Comparison of ENCODE assay signal across 30 cellular contexts in the genomic region with DNA sequence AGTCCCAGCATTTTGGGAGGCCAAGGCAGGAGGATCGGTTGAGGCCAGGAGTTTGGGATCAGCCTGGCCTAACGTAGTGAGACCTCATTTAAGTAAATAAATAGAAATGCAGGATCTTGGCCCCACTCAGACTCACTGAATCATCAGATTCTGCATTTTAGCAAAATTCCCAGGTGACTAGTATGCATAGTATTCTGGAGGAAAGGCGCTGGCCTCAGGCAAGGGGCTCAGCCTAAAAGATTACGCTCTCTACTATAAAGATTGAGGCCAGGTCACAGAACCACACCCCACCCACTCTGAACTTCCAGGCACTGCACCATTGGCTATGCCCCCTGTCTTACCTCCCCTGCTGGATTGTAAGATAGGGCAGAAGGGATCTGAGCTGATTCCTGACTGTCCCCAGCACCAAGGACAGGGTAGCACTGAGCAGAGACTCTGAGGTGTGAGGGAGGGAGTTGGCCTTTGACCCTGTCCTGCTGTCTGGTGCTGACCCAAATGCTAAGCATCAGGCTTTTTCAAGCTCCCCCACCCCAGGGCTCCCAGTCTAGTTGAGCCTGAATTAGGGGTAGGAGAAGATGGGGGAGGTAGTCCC. TPM values are rescaled to one million over a fixed set of nuclear protein-coding genes. Genes with fewer than 3 reads are reported as not detected.
DNase-seq lines count a peak whose midpoint lies in the region; ATAC-seq, FAIRE-seq and TF ChIP-seq lines count a peak whose summit lies in the region.
"Had no signal": no experiment of that assay in that cellular context is flagged by ENCODE, and none has a peak within 500 bp of the region (broad histone marks: within the 10 kb centered on the region; RNA-seq: fewer than 3 reads in every experiment).

No MANE protein-coding gene starts in this region.

- no peak overlapping the region for H2AK5ac ChIP-seq in IMR-90 (ENCODE audit: low read depth, low read length)
- no peak overlapping the region for H2AK5ac ChIP-seq in trophoblast cell (ENCODE audit: low read length)

- H2BK20ac ChIP-seq in IMR-90 (ENCODE audit: low read depth, low read length), result no peak overlapping the region

- H4K8ac ChIP-seq in IMR-90 (ENCODE audit: low read depth in 2 of 2, low read length in 2 of 2) (no peak overlapping the region), trophoblast cell (ENCODE audit: low read depth, low read length) (no peak overlapping the region)

- no peak overlapping the region for H3K56ac ChIP-seq in IMR-90 (ENCODE audit: extremely low read depth, insufficient read depth, low read length)

- H3K4me1 Mint-ChIP-seq in activated CD4-positive, alpha-beta T cell treated with anti-CD3 and anti-CD28 coated beads for 36 hours, result peaks cover 5% of the 10 kb centered on the region

- H3K9me3 ChIP-seq in IMR-90 (ENCODE audit: control insufficient read depth, insufficient read depth, low read length) (no peaks in the 10 kb centered on the region), K562 (replicated peaks; ENCODE audit: control insufficient read depth, insufficient read depth, low read depth, low read length) (no peaks in the 10 kb centered on the region), trophoblast cell (ENCODE audit: insufficient read depth, low read depth, low read length) (peaks cover 3% of the 10 kb centered on the region)
- H3K9me3 ChIP-seq: SJSA1 had no signal

- peaks cover 2% of the 10 kb centered on the region; the same call in 1 of the 2 replicates for H4K20me1 ChIP-seq in IMR-90 (ENCODE audit: insufficient read depth, low read length)
- 0 out of 2 replicates have a peak, but pooled peaks cover 4% of the 10 kb centered on the region for H4K20me1 ChIP-seq in K562 (replicated peaks; ENCODE audit: control insufficient read depth, insufficient read depth, low read length)

- no peak overlapping the region for H2AFZ ChIP-seq in IMR-90 (replicated peaks; ENCODE audit: low read length, poor library complexity)
- no peak overlapping the region for H2AFZ ChIP-seq in K562 (ENCODE audit: low read depth, low read length)
- H2AFZ ChIP-seq in trophoblast cell (ENCODE audit: insufficient read depth, low read length, poor library complexity), result no peak overlapping the region

- no peak for TF ChIP-seq EP300 in K562 (IDR thresholded peaks at IDR 0.05; ENCODE audit: low read length)

- in situ Hi-C loops in IMR-90 (cut with MboI; ENCODE audit: low sequenced_read_pairs) (no loop called here), K562 (cut with MboI) (no loop called here)

- H3K18ac ChIP-seq in IMR-90 (ENCODE audit: low read depth, low read length) (no peak overlapping the region), trophoblast cell (ENCODE audit: low read length) (no peak overlapping the region)

- H3K4me3 Mint-ChIP-seq in activated CD4-positive, alpha-beta T cell treated with anti-CD3 and anti-CD28 coated beads for 36 hours, result no peak overlapping the region
- H3K4me3 Mint-ChIP-seq: HFFc6 had no signal

- H3K9me1 ChIP-seq in IMR-90 (ENCODE audit: insufficient read depth, low read length) (no peaks in the 10 kb centered on the region), K562 (ENCODE audit: control insufficient read depth, insufficient read depth, low read length) (no peaks in the 10 kb centered on the region)

- H3K9ac ChIP-seq in IMR-90 (ENCODE audit: low read depth, low read length), result no peak overlapping the region
- no peak overlapping the region for H3K9ac ChIP-seq in K562 (ENCODE audit: insufficient read depth in 1 of 2, low read depth in 2 of 2, low read length in 2 of 2)
- H3K9ac ChIP-seq in trophoblast cell (ENCODE audit: low read length), result no peak overlapping the region

- peaks cover 48% of the 10 kb centered on the region for H3K27me3 ChIP-seq in IMR-90 (ENCODE audit: control insufficient read depth, insufficient read depth, low read length)
- H3K27me3 ChIP-seq in K562 (ENCODE audit: control insufficient read depth in 2 of 2, insufficient read depth in 2 of 2, low read length in 2 of 2), result peaks cover 42 to 69% of the 10 kb centered on the region in 2 experiments
- peaks cover 34% of the 10 kb centered on the region for H3K27me3 ChIP-seq in trophoblast cell (ENCODE audit: insufficient read depth, low read length)
- H3K27me3 ChIP-seq: SJSA1 had no signal

- no peaks in the 10 kb centered on the region for H3K79me1 ChIP-seq in IMR-90 (ENCODE audit: low read depth in 1 of 2, low read length in 2 of 2)
- H3K79me1 ChIP-seq in trophoblast cell (ENCODE audit: low read length), result no peaks in the 10 kb centered on the region

- H3K4ac ChIP-seq in IMR-90 (ENCODE audit: low read depth, low read length), result no peak overlapping the region
- H3K4ac ChIP-seq in trophoblast cell (ENCODE audit: low read depth, low read length), result no peak overlapping the region

- dilution Hi-C loops in IMR-90 (cut with HindIII; ENCODE audit: low sequenced_read_pairs, unreplicated experiment), result no loop called here

- H3K4me3 ChIP-seq in IMR-90 (ENCODE audit: insufficient read depth, low read depth, low read length) (no peak overlapping the region), K562 (no peak overlapping the region), trophoblast cell (ENCODE audit: low read depth, low read length) (no peak overlapping the region)
- H3K4me3 ChIP-seq: SJSA1 had no signal

- H3K36me3 ChIP-seq in IMR-90 (ENCODE audit: control insufficient read depth, insufficient read depth, low read length) (no peaks in the 10 kb centered on the region), K562 (ENCODE audit: control insufficient read depth, insufficient read depth, low read length) (no peaks in the 10 kb centered on the region), trophoblast cell (ENCODE audit: control insufficient read depth in 1 of 2, insufficient read depth in 2 of 2, low read length in 2 of 2) (no peaks in the 10 kb centered on the region)

- no peaks in the 10 kb centered on the region for H3K9me3 Mint-ChIP-seq in activated CD4-positive, alpha-beta T cell treated with anti-CD3 and anti-CD28 coated beads for 36 hours (ENCODE audit: low read depth)
- H3K9me3 Mint-ChIP-seq: HFFc6 had no signal

- no peak overlapping the region for H2AK9ac ChIP-seq in IMR-90 (replicated peaks; ENCODE audit: low read depth, low read length, poor library complexity)

- H3K4me1 ChIP-seq in IMR-90 (ENCODE audit: control insufficient read depth, insufficient read depth, low read length) (no peaks in the 10 kb centered on the region), K562 (replicated peaks in 1 of 2; ENCODE audit: control insufficient read depth in 2 of 2, insufficient read depth in 2 of 2, low read length in 2 of 2) (no peaks in the 10 kb centered on the region; a peak in 1 of 5 replicates), trophoblast cell (ENCODE audit: control insufficient read depth in 1 of 2, insufficient read depth in 2 of 2, low read length in 2 of 2) (peaks cover 2 to 9% of the 10 kb centered on the region in 2 experiments)

- no peak overlapping the region for H3K27ac Mint-ChIP-seq in activated CD4-positive, alpha-beta T cell treated with anti-CD3 and anti-CD28 coated beads for 36 hours
- H3K27ac Mint-ChIP-seq: CD4-positive, alpha-beta memory T cell; H9; HFFc6 had no signal

- no peak overlapping the region for H2BK12ac ChIP-seq in trophoblast cell (ENCODE audit: low read length)

- H2BK120ac ChIP-seq in IMR-90 (ENCODE audit: low read depth, low read length), result no peak overlapping the region
- no peak overlapping the region for H2BK120ac ChIP-seq in trophoblast cell (ENCODE audit: insufficient read depth, low read length, poor library complexity)

- no peak overlapping the region for H3K27ac ChIP-seq in IMR-90 (ENCODE audit: insufficient read depth, low read length)
- H3K27ac ChIP-seq in K562 (ENCODE audit: extremely low read depth, low read depth, low read length), result no peak overlapping the region
- H3K27ac ChIP-seq in trophoblast cell (ENCODE audit: low read depth, low read length), result no peak overlapping the region
- H3K27ac ChIP-seq: SJSA1 had no signal

- H2BK5ac ChIP-seq in IMR-90 (ENCODE audit: low read depth, low read length, poor library complexity, severe bottlenecking) (no peak overlapping the region), trophoblast cell (ENCODE audit: low read depth, low read length, poor library complexity) (no peak overlapping the region)

- H3K27me3 Mint-ChIP-seq in activated CD4-positive, alpha-beta T cell treated with anti-CD3 and anti-CD28 coated beads for 36 hours, result peaks cover 40% of the 10 kb centered on the region

- CTCF ChIA-PET in IMR-90 (lab: Yijun Ruan, JAX), result interaction anchor here (1.1 to 1.3 kb wide), 2 partner anchors 30 to 307 kb away, joined by 3 to 6 read pairs; no protein-coding TSS in a partner anchor
- CTCF ChIA-PET in K562 (lab: Yijun Ruan, JAX; ENCODE audit: low intra/inter-chr PET ratio), result no interaction called here
- CTCF ChIA-PET in activated CD4-positive, alpha-beta T cell treated with anti-CD3 and anti-CD28 coated beads for 36 hours (lab: Charles Lee), result interaction anchor here (0.9 kb wide), 1 partner anchor 156 kb away, joined by 4 read pairs; no protein-coding TSS in a partner anchor

- POLR2A ChIA-PET in IMR-90 (lab: Charles Lee; ENCODE audit: unreplicated experiment) (no interaction called here), K562 (lab: Yijun Ruan, JAX) (no interaction called here)
- POLR2A ChIA-PET in activated CD4-positive, alpha-beta T cell treated with anti-CD3 and anti-CD28 coated beads for 36 hours (lab: Charles Lee), result no interaction called here

- no peak overlapping the region for H3K4me2 ChIP-seq in IMR-90 (ENCODE audit: low read depth, low read length)
- H3K4me2 ChIP-seq in K562 (ENCODE audit: insufficient read depth, low read length), result no peak overlapping the region
- H3K4me2 ChIP-seq in trophoblast cell (ENCODE audit: low read length), result no peak overlapping the region

- no peak overlapping the region for H2BK15ac ChIP-seq in IMR-90 (ENCODE audit: low read depth, low read length)

- no peak overlapping the region for H4K5ac ChIP-seq in IMR-90 (ENCODE audit: low read depth, low read length)

- no TSS peak for BruUV-seq in IMR-90 (replicated peaks; lab: Mats Ljungman, UMichigan)
- BruUV-seq in K562 (replicated peaks; lab: Mats Ljungman, UMichigan), result no TSS peak

- TF ChIP-seq CTCF in IMR-90 (conservative IDR thresholded peaks at IDR 0.05; ENCODE audit: low read depth, low read length) (no peak), K562 (IDR thresholded peaks at IDR 0.05 in 2 of 3, conservative IDR thresholded peaks at IDR 0.05 in 1 of 3; ENCODE audit: insufficient read depth in 2 of 3, low read depth in 1 of 3, low read length in 3 of 3) (no peak)

- no peak for TF ChIP-seq RAD21 in IMR-90 (IDR thresholded peaks at IDR 0.05; ENCODE audit: low read length)
- TF ChIP-seq RAD21 in K562 (CRISPR knock-in tag; conservative IDR thresholded peaks at IDR 0.05 in 1 of 2, IDR thresholded peaks at IDR 0.05 in 1 of 2), result no peak

- intact Hi-C loops in IMR-90 (cut with micrococcal nuclease) (no loop called here), K562 (cut with micrococcal nuclease) (no loop called here)
- intact Hi-C loops in activated CD4-positive, alpha-beta T cell treated with anti-CD3 and anti-CD28 coated beads for 36 hours (cut with DNase I, micrococcal nuclease), result no loop called here

- peak; percentile 41 for DNase-seq in ELR (ENCODE audit: low read depth)
- DNase-seq in IMR-90, result peak; percentile 20
- no peak for DNase-seq in K562 (ENCODE audit: extremely low read depth in 1 of 4, low spot score in 3 of 4)
- DNase-seq in trophoblast cell, result peak; percentile 71 to 76
- DNase-seq in activated gamma-delta T cell treated with Interleukin-2 at 50 U/mL for 16 hours, result no peak
- DNase-seq in activated CD4-positive, alpha-beta T cell treated with anti-CD3 and anti-CD28 coated beads for 36 hours, result no peak
- DNase-seq: C1 segment of cervical spinal cord; CD4-positive, alpha-beta memory T cell; COR-L47; DMS53; GF-D8; H9; HFFc6; Kasumi-1; NCI-H1105; NCI-H1436 treated with DMSO at 0.1 percent for 48 hours; NCI-H187 treated with DMSO at 0.1 percent for 48 hours; NCI-H446 treated with DMSO at 0.1 percent for 48 hours; NCI-H526; NCI-H82; NK-92 treated with Interleukin-12 subunit alpha and Interleukin-12 subunit beta, amount 100 ng/mL, for 24 hours; Right ventricle myocardium superior; RPMI8226; T-helper 1 cell had no signal

- no peak overlapping the region for H4K12ac ChIP-seq in trophoblast cell (ENCODE audit: low read depth, low read length)

- H3K36me3 Mint-ChIP-seq in activated CD4-positive, alpha-beta T cell treated with anti-CD3 and anti-CD28 coated beads for 36 hours (ENCODE audit: low read depth), result no peaks in the 10 kb centered on the region

- ATAC-seq in IMR-90 (ENCODE audit: low read depth) (no peak), K562 (peak; percentile 36), GM18907 (IDR thresholded peaks at IDR 0.05; ENCODE audit: unreplicated experiment) (no peak)
- ATAC-seq in activated CD4-positive, alpha-beta T cell treated with anti-CD3 and anti-CD28 coated beads for 36 hours, result no peak

- WGBS in IMR-90 (ENCODE audit: extremely low coverage in 2 of 2, insufficient read length in 1 of 2), 2 experiments, result no CpG with 5 or more reads among the region's 4 CpGs
- WGBS in K562 (ENCODE audit: insufficient coverage, low coverage, missing lambda C conversion rate), result 4% methylated on average over 4 of the region's 4 CpGs
- no CpG with 5 or more reads among the region's 4 CpGs for WGBS in trophoblast cell (ENCODE audit: extremely low coverage, insufficient coverage, insufficient read length)

- H3K14ac ChIP-seq in IMR-90 (replicated peaks; ENCODE audit: low read depth, low read length) (no peak overlapping the region), trophoblast cell (ENCODE audit: low read length) (no peak overlapping the region)

- no peak for TF ChIP-seq POLR2A in IMR-90 (IDR thresholded peaks at IDR 0.05; ENCODE audit: low read depth, low read length)
- TF ChIP-seq POLR2A in K562 (conservative IDR thresholded peaks at IDR 0.05), result no peak

- no peak overlapping the region for H3K23ac ChIP-seq in IMR-90 (ENCODE audit: low read depth, low read length)
- H3K23ac ChIP-seq in trophoblast cell (ENCODE audit: low read length), result no peak overlapping the region

- no peak overlapping the region for H4K91ac ChIP-seq in IMR-90 (ENCODE audit: insufficient read depth, low read depth, low read length)
- H4K91ac ChIP-seq in trophoblast cell (ENCODE audit: low read depth, low read length), result no peak overlapping the region

- no peak for FAIRE-seq in K562 (lab: Jason Lieb, UNC)
- FAIRE-seq: GM12892, GM19239 had no signal

- H3K79me2 ChIP-seq in K562 (ENCODE audit: control insufficient read depth, insufficient read depth, low read length), result no peaks in the 10 kb centered on the region
- H3K79me2 ChIP-seq in trophoblast cell (ENCODE audit: control insufficient read depth, insufficient read depth, low read length, poor library complexity), result no peaks in the 10 kb centered on the region

RNA-seq across cellular contexts. Expression of gene FOXE3, which starts 2.7 kb away (rescaled TPM):
- not detected in 2 replicates for total RNA-seq in IMR-90 (2012; rRNA removed)
- 0.12 TPM in 1 of 2 replicates, not detected in the other for polyA plus RNA-seq in IMR-90 (2012; rRNA removed)
- polyA plus RNA-seq in IMR-90 (2012; cell fraction: cytosol; rRNA removed), result 0.03 and 0.13 TPM in 2 replicates
- polyA plus RNA-seq in IMR-90 (2012; cell fraction: nucleus; rRNA removed; ENCODE audit: low replicate concordance), result 0.03 and 0.18 TPM in 2 replicates
- not detected in 2 replicates for total RNA-seq in K562 (2011; cell fraction: chromatin; rRNA removed; ENCODE audit: low replicate concordance)
- total RNA-seq in K562 (2011; cell fraction: nucleolus; rRNA removed), result not detected in 2 replicates
- not detected in 2 replicates for total RNA-seq in K562 (2011; cell fraction: nucleoplasm; rRNA removed)
- total RNA-seq in K562 (2014; rRNA removed), result not detected in 2 replicates
- total RNA-seq in K562 (2014; rRNA removed; fragmentation: Illumina TruSeq; extraction: Trizol), result not detected in 2 replicates
- not detected in 2 replicates for total RNA-seq in K562 (2015; rRNA removed; fragmentation: Illumina TruSeq; extraction: Trizol)
- total RNA-seq in K562 (2021), result not detected in 2 replicates
- polyA plus RNA-seq in K562 (2011; rRNA removed), result not detected in 2 replicates
- not detected in 2 replicates for polyA plus RNA-seq in K562 (2011; cell fraction: cytosol; rRNA removed)
- 0.10 TPM in 1 of 2 replicates, not detected in the other for polyA plus RNA-seq in K562 (2011; cell fraction: nucleus; rRNA removed)
- polyA plus RNA-seq in K562 (2012), result 0.04 TPM in 1 of 2 replicates, not detected in the other
- polyA plus RNA-seq in K562 (2014; fragmentation: Illumina TruSeq; extraction: Trizol), result not detected in 2 replicates
- polyA plus RNA-seq in K562 (2014; fragmentation: Nextera tagmentation; extraction: Ambion mirVana), result not detected
- polyA plus RNA-seq in K562 (2014; rRNA removed), result not detected in 2 replicates
- polyA minus RNA-seq in K562 (2011; rRNA and poly(A)+ RNA removed), result not detected in 2 replicates
- polyA minus RNA-seq in K562 (2011; cell fraction: cytosol; rRNA and poly(A)+ RNA removed), result not detected in 2 replicates
- not detected in 2 replicates for polyA minus RNA-seq in K562 (2011; cell fraction: nucleus; rRNA and poly(A)+ RNA removed)
- polyA plus RNA-seq in trophoblast cell (2013), result 5.3 and 6.7 TPM in 2 replicates
- total RNA-seq in activated CD4-positive, alpha-beta T cell treated with anti-CD3 and anti-CD28 coated beads for 36 hours, result not detected
- total RNA-seq: A673; CD4-positive, alpha-beta memory T cell; HFFc6; MCF 10A; Right ventricle myocardium superior; SJSA1 had no signal
- polyA plus RNA-seq: CD4-positive, alpha-beta memory T cell had no signal

RNA-seq across cellular contexts. Expression of gene FOXD2, which starts 19.1 kb away (rescaled TPM):
- total RNA-seq in IMR-90 (2012; rRNA removed) (under 0.01 TPM in 2 replicates), K562 (2014; rRNA removed) (1.2 TPM in 2 replicates), K562 (2014; rRNA removed; fragmentation: Illumina TruSeq; extraction: Trizol) (0.22 and 0.26 TPM in 2 replicates), K562 (2015; rRNA removed; fragmentation: Illumina TruSeq; extraction: Trizol) (0.26 and 0.33 TPM in 2 replicates), K562 (2021) (0.86 and 1.2 TPM in 2 replicates)
- polyA plus RNA-seq in IMR-90 (2012; rRNA removed) (0.03 and 0.04 TPM in 2 replicates), K562 (2011; rRNA removed) (0.15 and 0.27 TPM in 2 replicates), K562 (2014; fragmentation: Illumina TruSeq; extraction: Trizol) (0.19 and 0.22 TPM in 2 replicates), K562 (2014; fragmentation: Nextera tagmentation; extraction: Ambion mirVana) (under 1 TPM; 0.06 to 0.07 TPM), K562 (2014; rRNA removed) (0.46 and 0.53 TPM in 2 replicates)
- polyA plus RNA-seq in IMR-90 (2012; cell fraction: cytosol; rRNA removed), result 0.03 and 0.10 TPM in 2 replicates
- polyA plus RNA-seq in IMR-90 (2012; cell fraction: nucleus; rRNA removed; ENCODE audit: low replicate concordance), result 0.10 and 0.17 TPM in 2 replicates
- 0.46 and 0.93 TPM in 2 replicates for total RNA-seq in K562 (2011; cell fraction: chromatin; rRNA removed; ENCODE audit: low replicate concordance)
- 1.2 TPM in 2 replicates for total RNA-seq in K562 (2011; cell fraction: nucleolus; rRNA removed)
- 0.66 and 0.84 TPM in 2 replicates for total RNA-seq in K562 (2011; cell fraction: nucleoplasm; rRNA removed)
- polyA plus RNA-seq in K562 (2011; cell fraction: cytosol; rRNA removed), result 0.19 and 0.52 TPM in 2 replicates
- 0.79 and 1.2 TPM in 2 replicates for polyA plus RNA-seq in K562 (2011; cell fraction: nucleus; rRNA removed)
- 1.7 and 2.8 TPM in 2 replicates for polyA plus RNA-seq in K562 (2012)
- polyA minus RNA-seq in K562 (2011; rRNA and poly(A)+ RNA removed), result 0.12 and 0.14 TPM in 2 replicates
- polyA minus RNA-seq in K562 (2011; cell fraction: cytosol; rRNA and poly(A)+ RNA removed), result 0.29 and 0.64 TPM in 2 replicates
- 0.67 and 1.00 TPM in 2 replicates for polyA minus RNA-seq in K562 (2011; cell fraction: nucleus; rRNA and poly(A)+ RNA removed)
- polyA plus RNA-seq in trophoblast cell (2013), result 0.01 TPM in 1 of 2 replicates, not detected in the other
- under 1 TPM; 0.05 to 0.07 TPM for total RNA-seq in activated CD4-positive, alpha-beta T cell treated with anti-CD3 and anti-CD28 coated beads for 36 hours
- total RNA-seq: H9, Right ventricle myocardium superior had no signal

Comparison
In these comparisons a context has a peak if more than half of its experiments do, and no peak if none do; other contexts are left out.
1. DNase-seq: peak in ELR (single experiment), IMR-90 (single experiment) and trophoblast cell (2 of 2); none in K562 (0 of 4), activated gamma-delta T cell treated with Interleukin-2 at 50 U/mL for 16 hours (single experiment) and activated CD4-positive, alpha-beta T cell treated with anti-CD3 and anti-CD28 coated beads for 36 hours (single experiment).